15 cellular contexts compared by ENCODE assay signal in the genomic region with DNA sequence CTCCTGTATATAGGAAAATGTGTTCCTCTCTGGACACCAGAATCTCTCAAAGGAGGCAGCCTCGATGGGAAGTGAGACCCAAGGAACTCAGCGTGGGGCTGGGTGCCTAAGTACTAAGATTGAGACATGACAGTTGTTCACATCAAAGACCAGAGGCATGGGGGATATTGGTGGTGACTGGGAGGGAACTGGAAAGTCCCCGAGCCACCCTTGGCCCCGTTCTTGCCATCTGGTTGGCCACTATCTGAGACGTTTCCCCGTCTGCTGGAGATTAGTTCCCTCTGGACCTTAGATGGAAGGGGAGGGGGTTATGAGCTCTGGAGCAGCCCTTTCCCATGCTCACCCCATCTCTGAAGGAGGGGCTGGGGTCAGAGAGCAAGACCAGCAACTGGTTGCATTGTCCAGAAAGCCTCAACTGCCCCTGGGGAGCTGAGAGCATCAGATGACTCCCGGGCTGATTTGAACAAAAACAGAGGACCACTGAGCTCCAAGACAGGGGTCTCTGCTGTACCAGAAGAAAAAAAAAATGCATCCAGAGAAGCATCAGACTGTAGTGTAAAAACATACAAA. TPM values are rescaled to one million over a fixed set of nuclear protein-coding genes. Genes with fewer than 3 reads are reported as not detected.
DNase-seq lines count a peak whose midpoint lies in the region; ATAC-seq and TF ChIP-seq lines count a peak whose summit lies in the region.
"Had no signal": no experiment of that assay in that cellular context is flagged by ENCODE, and none has a peak within 500 bp of the region (broad histone marks: within the 10 kb centered on the region; RNA-seq: fewer than 3 reads in every experiment).

No MANE protein-coding gene starts in this region.

- no peak for TF ChIP-seq POLR2A in vagina (IDR thresholded peaks at IDR 0.05)

- peak overlapping the region; percentile 62 for H3K27ac ChIP-seq in epithelial cell of prostate
- peak overlapping the region; percentile 72 for H3K27ac ChIP-seq in vagina

- H3K4me1 ChIP-seq in neuron (ENCODE audit: insufficient read depth, low read length), result peaks cover 17% of the 10 kb centered on the region
- no peaks in the 10 kb centered on the region for H3K4me1 ChIP-seq in vagina

- no peak for ATAC-seq in GM19455 (IDR thresholded peaks at IDR 0.05; ENCODE audit: unreplicated experiment)
- no peak for ATAC-seq in esophagus mucosa

- peak; percentile 58 for DNase-seq in activated effector memory CD4-positive, alpha-beta T cell treated with anti-CD3 and anti-CD28 coated beads, Interleukin-2, amount 50 U/mL, for 16 hours
- no peak for DNase-seq in activated effector memory CD4-positive, alpha-beta T cell treated with Interleukin-2 at 50 U/mL for 16 hours
- DNase-seq in epithelial cell of prostate (ENCODE audit: low read depth, low spot score), result no peak
- no peak for DNase-seq in vagina (ENCODE audit: extremely low spot score in 2 of 2)
- DNase-seq in HT-29 (ENCODE audit: low spot score), result no peak
- DNase-seq: CD8-positive, alpha-beta memory T cell; effector memory CD4-positive, alpha-beta T cell; immature natural killer cell; Kasumi-1; NCI-H1436 treated with DMSO at 0.1 percent for 48 hours; occipital lobe; stimulated activated CD4-positive, alpha-beta T cell treated with anti-CD3 and anti-CD28 coated beads, Interleukin-12 subunit alpha, Interleukin-12 subunit beta, amount 100 ng/mL, for 4 hours had no signal

- intact Hi-C loops in vagina (cut with DNase I), result no loop called here

- H3K27me3 ChIP-seq in neuron (ENCODE audit: insufficient read depth, low read length) (no peaks in the 10 kb centered on the region), vagina (no peaks in the 10 kb centered on the region)

- H3K4me3 ChIP-seq in neuron (ENCODE audit: low read length) (no peak overlapping the region), vagina (no peak overlapping the region)

- no peak for TF ChIP-seq CTCF in vagina (IDR thresholded peaks at IDR 0.05)

- H3K36me3 ChIP-seq in neuron (ENCODE audit: insufficient read depth, low read length), result no peaks in the 10 kb centered on the region
- no peaks in the 10 kb centered on the region for H3K36me3 ChIP-seq in vagina

- no peaks in the 10 kb centered on the region for H3K9me3 ChIP-seq in neuron (ENCODE audit: low read length)
- no peaks in the 10 kb centered on the region for H3K9me3 ChIP-seq in vagina

- peak overlapping the region; percentile 9 for H2AFZ ChIP-seq in neuron (ENCODE audit: low read depth, low read length)

RNA-seq across cellular contexts. Expression of a gene that starts 11.8 kb away (rescaled TPM):
- total RNA-seq in vagina (11.5 TPM), esophagus mucosa (1.4 TPM)
- total RNA-seq in HT-29 (2014; rRNA removed; shearing (Covaris generic)), result 0.03 and 0.05 TPM in 2 replicates
